Comparison of ENCODE assay signal across 1 cellular context in the genomic region with DNA sequence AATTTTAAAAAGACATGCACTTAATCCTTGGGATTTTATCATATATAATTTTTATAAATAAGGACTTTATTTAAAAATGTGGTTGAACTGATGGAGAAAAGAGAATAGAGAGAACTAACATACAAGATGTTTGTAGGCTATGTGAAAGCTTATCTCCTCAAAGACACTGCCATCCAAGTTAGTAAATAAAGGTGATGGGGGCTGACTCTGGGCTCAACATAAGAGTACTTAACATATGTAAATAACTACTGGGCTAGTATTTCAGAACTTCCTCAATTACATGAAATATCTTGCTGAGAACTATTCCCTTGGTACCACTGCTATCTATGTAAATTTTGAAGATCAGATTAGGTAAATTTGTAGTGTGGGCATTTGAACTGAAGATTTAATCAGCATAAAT.
TF ChIP-seq lines count a peak whose summit lies in the region.

No MANE protein-coding gene starts in this region.

TF ChIP-seq in HCT116, 20 proteins besides CTCF, POLR2A, EP300 and RAD21 (continued from another document):
- TF ChIP-seq, protein P1, sequence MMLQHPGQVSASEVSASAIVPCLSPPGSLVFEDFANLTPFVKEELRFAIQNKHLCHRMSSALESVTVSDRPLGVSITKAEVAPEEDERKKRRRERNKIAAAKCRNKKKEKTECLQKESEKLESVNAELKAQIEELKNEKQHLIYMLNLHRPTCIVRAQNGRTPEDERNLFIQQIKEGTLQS (IDR thresholded peaks at IDR 0.05): no peak
- TF ChIP-seq SIN3A (IDR thresholded peaks at IDR 0.05; ENCODE audit: low read depth) (no peak), CBX3 (IDR thresholded peaks at IDR 0.05; ENCODE audit: low read depth) (no peak), ZNF274 (IDR thresholded peaks at IDR 0.05; ENCODE audit: low read depth, low read length) (no peak), POLR2AphosphoS5 (IDR thresholded peaks at IDR 0.05; ENCODE audit: low read depth, low read length) (no peak)
- TF ChIP-seq, protein P2, sequence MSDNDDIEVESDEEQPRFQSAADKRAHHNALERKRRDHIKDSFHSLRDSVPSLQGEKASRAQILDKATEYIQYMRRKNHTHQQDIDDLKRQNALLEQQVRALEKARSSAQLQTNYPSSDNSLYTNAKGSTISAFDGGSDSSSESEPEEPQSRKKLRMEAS (IDR thresholded peaks at IDR 0.05): no peak
